15 cellular contexts compared by ENCODE assay signal in the genomic region with DNA sequence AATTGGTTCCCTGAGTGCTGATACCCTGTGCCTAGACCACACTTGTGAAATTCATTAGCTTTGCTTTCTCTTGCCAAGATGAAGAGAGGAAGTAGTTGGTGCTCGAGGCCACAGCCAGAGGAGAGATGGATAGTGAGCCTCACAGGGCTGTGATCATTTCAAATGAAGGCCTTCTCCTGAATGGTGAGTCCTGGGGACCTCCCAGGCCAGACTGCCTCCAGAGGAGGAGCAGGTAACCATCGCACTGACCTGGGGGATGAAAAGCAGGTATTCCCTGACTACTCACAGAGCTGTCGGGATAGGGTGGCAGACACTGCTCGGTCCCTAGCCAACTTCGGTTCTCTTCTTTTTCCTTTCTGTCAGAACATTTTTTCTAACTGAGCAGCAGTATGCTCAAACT. TPM values are rescaled to one million over a fixed set of nuclear protein-coding genes. Genes with fewer than 3 reads are reported as not detected.
"Had no signal": no experiment of that assay in that cellular context is flagged by ENCODE, and none has a peak within 500 bp of the region (broad histone marks: within the 10 kb centered on the region; RNA-seq: fewer than 3 reads in every experiment).

No MANE protein-coding gene starts in this region.

- H3K4me3 ChIP-seq: esophagus muscularis mucosa, left lung, smooth muscle cell, thyroid gland had no signal

- H3K27ac ChIP-seq: esophagus muscularis mucosa, left lung, thyroid gland had no signal

- H3K27me3 ChIP-seq: thyroid gland had no signal

- H3K9me3 ChIP-seq: esophagus muscularis mucosa, left lung, thyroid gland had no signal

- H3K36me3 ChIP-seq: esophagus muscularis mucosa, left lung, thyroid gland had no signal

- DNase-seq: activated B cell treated with CpG ODN at 0.5 μM for 24 hours; activated CD4-positive, alpha-beta T cell treated with anti-CD3 and anti-CD28 coated beads, Interleukin-2, amount 10 ng/mL, durations not matched to agents 24 days and 14 days; activated CD8-positive, alpha-beta T cell treated with anti-CD3 and anti-CD28 coated beads, Interleukin-2, amount 10 ng/mL, durations not matched to agents 7 days and 5 days; activated naive CD4-positive, alpha-beta T cell treated with anti-CD3 and anti-CD28 coated beads for 36 hours; activated T-cell treated with anti-CD3 and anti-CD28 coated beads for 4 hours; left lung; mammary epithelial cell; naive thymus-derived CD4-positive, alpha-beta T cell; right cardiac atrium; SW 1271 had no signal

- ATAC-seq: activated CD8-positive, alpha-beta T cell treated with anti-CD3 and anti-CD28 coated beads, Interleukin-2, amount 10 ng/mL, durations not matched to agents 7 days and 5 days; naive thymus-derived CD4-positive, alpha-beta T cell; right cardiac atrium had no signal

RNA-seq across cellular contexts. Expression of gene FXYD6, which starts 4.8 kb away (rescaled TPM):
- total RNA-seq: activated B cell treated with CpG ODN at 0.5 μM for 24 hours; activated CD4-positive, alpha-beta T cell treated with anti-CD3 and anti-CD28 coated beads, Interleukin-2, amount 10 ng/mL, durations not matched to agents 24 days and 14 days; activated naive CD4-positive, alpha-beta T cell treated with anti-CD3 and anti-CD28 coated beads for 36 hours; T-helper 2 cell treated with Interferon-gamma antibody and Interleukin-4, amounts not matched to agents 100 ng/mL and 5 ng/mL, for 36 hours had no signal

RNA-seq across cellular contexts. Expression of gene TMPRSS13, which starts 48.0 kb away (rescaled TPM):
- total RNA-seq: esophagus muscularis mucosa had no signal

RNA-seq across cellular contexts. Expression of gene FXYD2, which starts 56.7 kb away (rescaled TPM):
- total RNA-seq: astrocyte, mammary epithelial cell, smooth muscle cell had no signal
